ENCODE assay signal across 9 cellular contexts in the genomic region with DNA sequence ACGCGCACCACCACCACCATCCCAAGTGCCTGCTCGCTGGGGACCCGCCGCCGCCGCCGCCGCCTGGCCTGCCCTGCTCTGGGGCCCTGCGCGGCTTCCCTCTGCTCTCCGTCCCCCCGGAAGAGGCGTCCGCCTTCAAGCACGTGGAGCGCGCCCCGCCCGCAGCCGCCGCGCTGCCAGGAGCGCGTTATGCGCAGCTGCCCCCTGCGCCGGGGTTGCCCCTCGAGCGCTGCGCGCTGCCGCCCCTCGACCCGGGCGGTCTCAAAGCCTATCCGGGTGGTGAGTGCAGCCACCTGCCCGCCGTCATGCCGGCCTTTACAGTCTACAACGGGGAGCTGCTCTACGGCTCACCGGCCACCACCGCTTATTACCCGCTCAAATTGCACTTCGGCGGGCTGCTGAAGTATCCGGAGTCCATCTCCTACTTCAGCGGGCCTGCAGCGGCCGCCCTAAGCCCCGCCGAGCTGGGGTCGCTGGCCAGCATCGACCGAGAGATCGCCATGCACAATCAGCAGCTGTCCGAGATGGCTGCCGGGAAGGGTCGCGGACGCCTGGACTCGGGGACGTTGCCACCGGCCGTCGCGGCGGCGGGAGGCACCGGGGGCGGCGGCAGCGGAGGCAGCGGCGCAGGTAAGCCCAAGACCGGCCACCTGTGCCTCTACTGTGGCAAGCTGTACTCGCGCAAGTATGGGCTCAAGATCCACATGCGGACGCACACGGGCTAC. TPM values are rescaled to one million over a fixed set of nuclear protein-coding genes. Genes with fewer than 3 reads are reported as not detected.
A peak's percentile ranks its signal among the peaks of the same experiment; 100 is the strongest.
DNase-seq lines count a peak whose midpoint lies in the region; ATAC-seq and TF ChIP-seq lines count a peak whose summit lies in the region.
"Had no signal": no experiment of that assay in that cellular context is flagged by ENCODE, and none has a peak within 500 bp of the region (broad histone marks: within the 10 kb centered on the region; RNA-seq: fewer than 3 reads in every experiment).

No MANE protein-coding gene starts in this region.

- POLR2A ChIA-PET in CD8-positive, alpha-beta T cell (lab: Charles Lee): interaction anchor here (1.2 kb wide), 1 partner anchor 25 kb away, joined by 4 read pairs; no protein-coding TSS in a partner anchor

- no peak overlapping the region for H3K27ac Mint-ChIP-seq in CD8-positive, alpha-beta T cell
- H3K27ac Mint-ChIP-seq in neural crest cell (ENCODE audit: unreplicated experiment): no peak overlapping the region

- peaks cover 79% of the 10 kb centered on the region for H3K27me3 Mint-ChIP-seq in CD8-positive, alpha-beta T cell (ENCODE audit: low read depth)
- H3K27me3 Mint-ChIP-seq in neural crest cell (ENCODE audit: low read depth): peaks cover 97% of the 10 kb centered on the region

- CTCF ChIA-PET in CD8-positive, alpha-beta T cell (lab: Charles Lee): interaction anchor here (1.0 to 1.3 kb wide), 2 partner anchors 9 to 45 kb away, joined by 4 to 5 read pairs; a partner anchor contains a TSS

- DNase-seq in CD8-positive, alpha-beta T cell: peak in 1 of 7 experiments; percentile 27
- DNase-seq in OCI-M2 (lab: John Stamatoyannopoulos, UW; ENCODE audit: unreplicated experiment) (peak; percentile 75), epithelial cell of esophagus (ENCODE audit: low read depth) (peak; percentile 12), neural crest cell (ENCODE audit: low read depth, low spot score) (no peak), mucosa of gallbladder (ENCODE audit: low spot score) (no peak), anterior cingulate cortex (lab: John Stamatoyannopoulos, UW) (no peak)

- peak; percentile 70 for ATAC-seq in CD8-positive, alpha-beta T cell
- ATAC-seq in GM19023 (IDR thresholded peaks at IDR 0.05; ENCODE audit: unreplicated experiment) (peak; percentile 65), HG03108 (IDR thresholded peaks at IDR 0.05; ENCODE audit: unreplicated experiment) (peak; percentile 57)

- H3K9me3 ChIP-seq in CD8-positive, alpha-beta T cell (ENCODE audit: low read length): no peaks in the 10 kb centered on the region

- no peak overlapping the region for H3K27ac ChIP-seq in CD8-positive, alpha-beta T cell (ENCODE audit: low read depth, low read length)

- no peak for TF ChIP-seq CTCF in CD8-positive, alpha-beta T cell (IDR thresholded peaks at IDR 0.05)
- no peak for TF ChIP-seq CTCF in epithelial cell of esophagus (IDR thresholded peaks at IDR 0.05; ENCODE audit: insufficient read depth, low read depth, low read length, missing control alignments)
- TF ChIP-seq CTCF in neural crest cell (conservative IDR thresholded peaks at IDR 0.05): no peak

- peaks cover 18% of the 10 kb centered on the region for H3K4me1 ChIP-seq in CD8-positive, alpha-beta T cell (ENCODE audit: insufficient read depth, low read length)

- no peaks in the 10 kb centered on the region for H3K36me3 Mint-ChIP-seq in CD8-positive, alpha-beta T cell
- H3K36me3 Mint-ChIP-seq in neural crest cell (ENCODE audit: low read depth): peaks cover 3% of the 10 kb centered on the region

- peaks cover 28% of the 10 kb centered on the region for H3K4me1 Mint-ChIP-seq in CD8-positive, alpha-beta T cell (ENCODE audit: low read depth)
- H3K4me1 Mint-ChIP-seq in neural crest cell: peaks cover 6% of the 10 kb centered on the region

- peaks cover 54% of the 10 kb centered on the region for H3K27me3 ChIP-seq in CD8-positive, alpha-beta T cell (ENCODE audit: insufficient read depth, low read length)

- H3K36me3 ChIP-seq in CD8-positive, alpha-beta T cell (ENCODE audit: insufficient read depth, low read length): no peaks in the 10 kb centered on the region

- H3K4me3 Mint-ChIP-seq in CD8-positive, alpha-beta T cell: peak overlapping the region; percentile 82
- H3K4me3 Mint-ChIP-seq in neural crest cell: peak overlapping the region; percentile 68

- H3K9me3 Mint-ChIP-seq in CD8-positive, alpha-beta T cell: peaks cover 3% of the 10 kb centered on the region
- peaks cover 3% of the 10 kb centered on the region for H3K9me3 Mint-ChIP-seq in neural crest cell

- H3K4me3 ChIP-seq in CD8-positive, alpha-beta T cell (ENCODE audit: low read depth, low read length): peak overlapping the region; percentile 57
- peak overlapping the region; percentile 3 for H3K4me3 ChIP-seq in epithelial cell of esophagus (ENCODE audit: low read length)

- intact Hi-C loops in CD8-positive, alpha-beta T cell (cut with DNase I, micrococcal nuclease): loop anchor here (2.0 to 10.0 kb wide), 4 partner anchors 25 to 779 kb away; a partner anchor contains a TSS

RNA-seq across cellular contexts. Expression of a gene that starts 7.2 kb away (rescaled TPM):
- not detected for total RNA-seq in CD8-positive, alpha-beta T cell
- total RNA-seq in neural crest cell: 0.09 and 0.14 TPM in 2 replicates
- not detected for total RNA-seq in mucosa of gallbladder
- total RNA-seq: renal cortical epithelial cell had no signal

RNA-seq across cellular contexts. Expression of a gene that starts 45.4 kb away (rescaled TPM):
- 10 to 100 TPM; 48.0 to 50.8 TPM for total RNA-seq in CD8-positive, alpha-beta T cell
- total RNA-seq in neural crest cell (45.5 and 56.4 TPM in 2 replicates), mucosa of gallbladder (78.5 TPM)

Comparison
In these comparisons a context has a peak if more than half of its experiments do, and no peak if none do; other contexts are left out.
1. DNase-seq: peak in OCI-M2 (single experiment) and epithelial cell of esophagus (single experiment); none in neural crest cell (single experiment), mucosa of gallbladder (single experiment) and anterior cingulate cortex (0 of 58).
2. Peak in every context shown above with its lines, with median percentiles within 50 percentile points of each other: ATAC-seq.